ENCODE assay signal across 8 cellular contexts in genomic region chr19:30504272-30504671, GRCh38.
"Had no signal": no experiment of that assay in that cellular context is flagged by ENCODE, and none has a peak within 500 bp of the region (broad histone marks: within the 10 kb centered on the region; RNA-seq: fewer than 3 reads in every experiment).

No MANE protein-coding gene starts in this region.

- H3K4me1 Mint-ChIP-seq: IgD-negative memory B cell had no signal

- H3K4me3 Mint-ChIP-seq: IgD-negative memory B cell had no signal

- H3K27me3 Mint-ChIP-seq: IgD-negative memory B cell had no signal

- H3K27ac Mint-ChIP-seq: IgD-negative memory B cell had no signal

- H3K27ac ChIP-seq: HL-60, KMS-11 had no signal

- ATAC-seq: HepG2, K562 had no signal

- H3K36me3 Mint-ChIP-seq: IgD-negative memory B cell had no signal

- H3K4me3 ChIP-seq: K562 had no signal

- DNase-seq: IMR-90, KBM-7, KG1 had no signal
